ENCODE assay signal across 28 cellular contexts in the genomic region with DNA sequence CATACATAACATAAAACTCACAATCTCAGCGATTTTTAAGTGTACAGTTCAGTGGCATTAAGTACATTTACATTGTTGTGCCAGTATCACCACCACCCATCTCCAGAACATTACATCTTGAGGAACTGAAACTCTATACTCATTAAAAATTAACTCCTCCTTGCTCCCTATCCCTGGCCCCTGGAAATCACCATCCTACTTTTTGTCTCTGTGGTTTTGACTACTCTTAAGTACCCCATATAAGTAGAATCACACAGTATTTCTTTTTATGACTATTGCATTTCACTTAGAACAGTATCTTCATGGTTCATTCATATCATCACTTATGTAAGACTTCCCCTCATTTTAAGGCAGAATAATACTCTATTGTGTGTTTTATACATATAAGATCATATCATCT.
DNase-seq lines count a peak whose midpoint lies in the region; ATAC-seq lines count a peak whose summit lies in the region.
"Had no signal": no experiment of that assay in that cellular context is flagged by ENCODE, and none has a peak within 500 bp of the region (broad histone marks: within the 10 kb centered on the region; RNA-seq: fewer than 3 reads in every experiment).

No MANE protein-coding gene starts in this region.

- DNase-seq in occipital lobe (lab: John Stamatoyannopoulos, UW) (no peak), globus pallidus (ENCODE audit: low spot score) (no peak), DMS 273 (lab: John Stamatoyannopoulos, UW; ENCODE audit: unreplicated experiment) (no peak), hepatic stellate cell (ENCODE audit: low spot score) (no peak)
- DNase-seq: activated CD4-positive, alpha-beta T cell treated with anti-CD3 and anti-CD28 coated beads for 48 hours; activated CD8-positive, alpha-beta memory T cell treated with anti-CD3 and anti-CD28 coated beads, Interleukin-2, amount 10 ng/mL, durations not matched to agents 7 days and 5 days; CD4-positive, alpha-beta T cell; cerebellar nuclear complex; DMS153; foreskin melanocyte; GF-D8; HCEC 1CT; kidney; lower lobe of right lung; MG63; NCI-H1694 treated with DMSO at 0.1 percent for 48 hours; NCI-H345; PC-3; psoas muscle; SIG-M5; stimulated activated CD4-positive, alpha-beta T cell treated with anti-CD3 and anti-CD28 coated beads, Interleukin-2, amount 100 ng/mL, for 24 hours; stimulated activated naive CD4-positive, alpha-beta T cell; T-helper 1 cell had no signal

- peak; percentile 46 for ATAC-seq in GM18520 (IDR thresholded peaks at IDR 0.05; ENCODE audit: unreplicated experiment)
- ATAC-seq in GM19463 (IDR thresholded peaks at IDR 0.05; ENCODE audit: unreplicated experiment) = peak; percentile 86
- peak; percentile 73 for ATAC-seq in HG02981 (IDR thresholded peaks at IDR 0.05; ENCODE audit: unreplicated experiment)
- ATAC-seq in HG03575 (IDR thresholded peaks at IDR 0.05; ENCODE audit: extremely low read depth, insufficient number of reproducible peaks, low FRiP score, unreplicated experiment) = peak; percentile 57
- ATAC-seq: activated CD8-positive, alpha-beta memory T cell treated with anti-CD3 and anti-CD28 coated beads, Interleukin-2, amount 10 ng/mL, durations not matched to agents 7 days and 5 days; activated T-helper 17 cell treated with anti-CD3 and anti-CD28 coated beads, Interleukin-2, amount 50 U/mL, for 72 hours; lower lobe of right lung; PC-3; psoas muscle had no signal
